In genomic region chr7:128865996-128866877, GRCh38 we compare ENCODE assay signal across 1 cellular context.
A peak's percentile ranks its signal among the peaks of the same experiment; 100 is the strongest.
TF ChIP-seq lines count a peak whose summit lies in the region.

No MANE protein-coding gene starts in this region.

TF ChIP-seq in K562, 482 proteins besides CTCF, POLR2A, EP300 and RAD21:
- TF ChIP-seq POLR2G (IDR thresholded peaks at IDR 0.05; ENCODE audit: low read depth, low read length) (peak; percentile 36; the same call in 1 of the 2 replicates), ZNF695 (CRISPR knock-in tag; IDR thresholded peaks at IDR 0.05) (no peak), POLR2AphosphoS2 (IDR thresholded peaks at IDR 0.05; ENCODE audit: low read length) (peak; percentile 49; the same call in 1 of the 2 replicates)
